ENCODE assay signal across 8 cellular contexts in the genomic region with DNA sequence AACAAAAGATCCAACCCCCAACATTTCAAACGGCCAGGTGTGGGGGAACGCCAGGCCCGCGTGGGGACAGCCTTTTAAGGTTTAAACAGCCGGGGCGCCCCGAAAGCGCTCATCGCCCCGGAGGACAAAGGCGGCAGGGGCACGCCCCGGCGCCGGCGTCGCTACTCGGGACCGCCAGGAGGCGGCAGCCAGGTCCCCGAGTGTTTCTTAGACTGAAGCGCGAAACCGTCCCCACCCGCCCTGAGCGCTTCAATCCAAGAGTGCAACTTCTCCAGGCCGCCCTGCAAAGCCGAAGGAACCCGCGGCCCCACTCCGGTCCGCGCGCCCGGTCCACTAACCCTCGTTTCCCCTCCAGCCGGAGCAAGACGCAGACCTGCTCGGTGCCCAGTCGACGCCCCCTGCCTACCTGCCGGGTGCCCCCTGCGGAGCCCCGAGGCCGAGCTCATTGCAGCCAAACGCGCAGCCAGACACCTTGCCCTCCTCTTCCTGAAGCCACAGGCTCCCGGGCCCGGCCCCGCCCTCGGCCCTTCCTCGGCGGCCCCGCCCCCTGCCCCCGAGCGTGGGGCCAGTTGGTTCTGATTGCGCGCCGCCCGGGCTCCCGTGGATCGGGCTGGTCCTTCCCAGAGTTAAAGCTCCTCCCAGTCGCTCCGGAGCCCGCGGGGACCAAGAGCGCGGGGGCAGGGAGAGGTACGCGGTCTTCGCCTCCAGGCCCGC. TPM values are rescaled to one million over a fixed set of nuclear protein-coding genes. Genes with fewer than 3 reads are reported as not detected.
DNase-seq lines count a peak whose midpoint lies in the region; ATAC-seq and TF ChIP-seq lines count a peak whose summit lies in the region.

A gene (minus strand): TSS at position 496 of the 714 bp plus-strand sequence. CDS start 50 bp downstream, at position 446.

- peaks cover 0 to 7% (median 0%) of the 10 kb centered on the region in 8 donors for H3K9me3 Mint-ChIP-seq in CD4-positive, alpha-beta memory T cell

- no peak for TF ChIP-seq CTCF in lung (IDR thresholded peaks at IDR 0.05; ENCODE audit: control extremely low read depth, extremely low read depth)

- H3K27me3 Mint-ChIP-seq in CD4-positive, alpha-beta memory T cell = no peaks in the 10 kb centered on the region

- peak within 1 kb of the TSS; percentile 71 for H3K27ac ChIP-seq in CD4-positive, alpha-beta memory T cell (ENCODE audit: low read depth, low read length)
- peak within 1 kb of the TSS; percentile 51 to 93 for H3K27ac ChIP-seq in lung (ENCODE audit: low read depth in 1 of 2, low read length in 1 of 2)

- peaks cover 31 to 60% (median 42%) of the 10 kb centered on the region in 4 donors for H3K4me1 Mint-ChIP-seq in CD4-positive, alpha-beta memory T cell

- peaks cover 47% of the 10 kb centered on the region for H3K4me1 ChIP-seq in CD4-positive, alpha-beta memory T cell (ENCODE audit: insufficient read depth, low read length)
- H3K4me1 ChIP-seq in lung (ENCODE audit: control insufficient read depth in 2 of 2, insufficient read depth in 2 of 2, low read length in 2 of 2) = peaks cover 0 to 4% of the 10 kb centered on the region in 2 donors

- 0 to 1% methylated on average over 56 to 72 of the region's 72 CpGs for WGBS in lung, 2 donors

- no peaks in the 10 kb centered on the region for H3K27me3 ChIP-seq in CD4-positive, alpha-beta memory T cell (ENCODE audit: insufficient read depth, low read length)
- H3K27me3 ChIP-seq in lung (ENCODE audit: control insufficient read depth, insufficient read depth) = no peaks in the 10 kb centered on the region

- peaks cover 0 to 18% of the 10 kb centered on the region in 2 donors for H3K36me3 Mint-ChIP-seq in CD4-positive, alpha-beta memory T cell

- intact Hi-C loops in CD4-positive, alpha-beta memory T cell (cut with micrococcal nuclease) = loop anchor here (1.0 to 10.0 kb wide), 10 partner anchors 12 to 1981 kb away; a partner anchor contains a TSS

- CTCF ChIA-PET in CD4-positive, alpha-beta memory T cell (lab: Charles Lee; ENCODE audit: partially characterized antibody) = interaction anchor here (0.8 to 4.3 kb wide), 11 partner anchors 9 to 141 kb away, joined by 3 to 17 read pairs (median 4); a partner anchor contains a TSS

- H3K4me3 Mint-ChIP-seq in CD4-positive, alpha-beta memory T cell = peak within 1 kb of the TSS; percentile 92 to 98 (median 95)

- POLR2A ChIA-PET in CD4-positive, alpha-beta memory T cell (lab: Charles Lee; ENCODE audit: partially characterized antibody) = interaction anchor here (0.6 to 4.6 kb wide), 13 partner anchors 12 to 272 kb away, joined by 3 to 23 read pairs (median 4); a partner anchor contains a TSS

- peak within 1 kb of the TSS; percentile 86 to 96 (median 93) for H3K27ac Mint-ChIP-seq in CD4-positive, alpha-beta memory T cell

- H3K36me3 ChIP-seq in CD4-positive, alpha-beta memory T cell (ENCODE audit: insufficient read depth, low read length) = no peaks in the 10 kb centered on the region
- no peaks in the 10 kb centered on the region for H3K36me3 ChIP-seq in lung (ENCODE audit: control insufficient read depth in 2 of 2, insufficient read depth in 2 of 2, low read length in 2 of 2)

- peak; percentile 73 for ATAC-seq in GM19372 (IDR thresholded peaks at IDR 0.05; ENCODE audit: low read depth, unreplicated experiment)
- peak; percentile 81 for ATAC-seq in HG03521 (IDR thresholded peaks at IDR 0.05; ENCODE audit: unreplicated experiment)
- ATAC-seq in lung (ENCODE audit: insufficient read depth, low FRiP score) = peak; percentile 93

- DNase-seq in CD4-positive, alpha-beta memory T cell = peak; percentile 72 to 83 (median 77)
- DNase-seq in NCI-H82 treated with DMSO at 0.1 percent for 48 hours (lab: John Stamatoyannopoulos, UW; ENCODE audit: unreplicated experiment) = peak; percentile 46
- DNase-seq in activated CD8-positive, alpha-beta memory T cell treated with anti-CD3 and anti-CD28 coated beads for 24 hours = peak; percentile 84
- DNase-seq in effector CD4-positive, alpha-beta T cell = peak; percentile 69
- peak; percentile 85 for DNase-seq in lung (ENCODE audit: low spot score)
- DNase-seq in stimulated activated CD4-positive, alpha-beta T cell treated with anti-CD3 and anti-CD28 coated beads, TNF-alpha, amount 100 ng/mL, for 4 hours (ENCODE audit: low read depth in 3 of 3) = peak; percentile 52 to 53 (median 53)

- H3K4me3 ChIP-seq in CD4-positive, alpha-beta memory T cell (ENCODE audit: low read length in 2 of 2) = peak within 1 kb of the TSS; percentile 48 to 56
- peak within 1 kb of the TSS; percentile 80 for H3K4me3 ChIP-seq in lung

- H3K9me3 ChIP-seq in CD4-positive, alpha-beta memory T cell (ENCODE audit: control insufficient read depth in 1 of 2, low read length in 2 of 2) = no peaks in the 10 kb centered on the region
- H3K9me3 ChIP-seq in lung (ENCODE audit: control insufficient read depth in 2 of 2, insufficient read depth in 1 of 2, low read length in 1 of 2) = no peaks in the 10 kb centered on the region

RNA-seq across cellular contexts. Expression of the gene that starts here (rescaled TPM):
- total RNA-seq in CD4-positive, alpha-beta memory T cell = 10 to 100 TPM; 16.5 to 24.7 TPM
- 100 to 1,000 TPM in 1 of 2 donors, 10 to 100 TPM in 1; 94.5 to 115 TPM for polyA plus RNA-seq in CD4-positive, alpha-beta memory T cell
- total RNA-seq in lung = 10 to 100 TPM; 13.2 to 20.2 TPM
- polyA plus RNA-seq in lung = 10 to 100 TPM; 12.0 to 13.2 TPM

Comparison
In these comparisons a context has a peak if more than half of its experiments do, and no peak if none do; other contexts are left out.
1. Peak in every context shown above with its lines: DNase-seq, ATAC-seq, H3K4me3 ChIP-seq and H3K27ac ChIP-seq.
2. RNA of the gene that starts here (polyA plus RNA-seq): 94.5 to 115 TPM in CD4-positive, alpha-beta memory T cell; 12.0 to 13.2 TPM in lung; every median in the first group is over 4 times any median in the second.